1 cellular context compared by ENCODE assay signal in genomic region chr12:57813971-57814771, GRCh38.
TF ChIP-seq lines count a peak whose summit lies in the region.

No MANE protein-coding gene starts in this region.

TF ChIP-seq in HepG2, 621 proteins besides CTCF, POLR2A, EP300 and RAD21 (continued from another document and continues in another):
- no peak for TF ChIP-seq ZNF644 (CRISPR knock-in tag; IDR thresholded peaks at IDR 0.05; ENCODE audit: low read depth)
- no peak for TF ChIP-seq U2AF1 (optimal IDR thresholded peaks at IDR 0.05; ENCODE audit: low read depth, low read length)
- no peak for TF ChIP-seq HNRNPH1 (optimal IDR thresholded peaks at IDR 0.05; ENCODE audit: low read depth, low read length)
- no peak for TF ChIP-seq HOXA9 (CRISPR knock-in tag; IDR thresholded peaks at IDR 0.05; ENCODE audit: borderline replicate concordance)
- TF ChIP-seq ARID5B (CRISPR knock-in tag; IDR thresholded peaks at IDR 0.05), result peak; percentile 66
- TF ChIP-seq ZNF274 (CRISPR knock-in tag; IDR thresholded peaks at IDR 0.05), result no peak
- TF ChIP-seq, protein P1, sequence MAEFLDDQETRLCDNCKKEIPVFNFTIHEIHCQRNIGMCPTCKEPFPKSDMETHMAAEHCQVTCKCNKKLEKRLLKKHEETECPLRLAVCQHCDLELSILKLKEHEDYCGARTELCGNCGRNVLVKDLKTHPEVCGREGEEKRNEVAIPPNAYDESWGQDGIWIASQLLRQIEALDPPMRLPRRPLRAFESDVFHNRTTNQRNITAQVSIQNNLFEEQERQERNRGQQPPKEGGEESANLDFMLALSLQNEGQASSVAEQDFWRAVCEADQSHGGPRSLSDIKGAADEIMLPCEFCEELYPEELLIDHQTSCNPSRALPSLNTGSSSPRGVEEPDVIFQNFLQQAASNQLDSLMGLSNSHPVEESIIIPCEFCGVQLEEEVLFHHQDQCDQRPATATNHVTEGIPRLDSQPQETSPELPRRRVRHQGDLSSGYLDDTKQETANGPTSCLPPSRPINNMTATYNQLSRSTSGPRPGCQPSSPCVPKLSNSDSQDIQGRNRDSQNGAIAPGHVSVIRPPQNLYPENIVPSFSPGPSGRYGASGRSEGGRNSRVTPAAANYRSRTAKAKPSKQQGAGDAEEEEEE (CRISPR knock-in tag; IDR thresholded peaks at IDR 0.05; ENCODE audit: borderline replicate concordance), result no peak
- TF ChIP-seq ZNF672 (CRISPR knock-in tag; IDR thresholded peaks at IDR 0.05), result no peak
- no peak for TF ChIP-seq ZBTB1 (CRISPR knock-in tag; IDR thresholded peaks at IDR 0.05; ENCODE audit: borderline replicate concordance)
- TF ChIP-seq, protein P2, sequence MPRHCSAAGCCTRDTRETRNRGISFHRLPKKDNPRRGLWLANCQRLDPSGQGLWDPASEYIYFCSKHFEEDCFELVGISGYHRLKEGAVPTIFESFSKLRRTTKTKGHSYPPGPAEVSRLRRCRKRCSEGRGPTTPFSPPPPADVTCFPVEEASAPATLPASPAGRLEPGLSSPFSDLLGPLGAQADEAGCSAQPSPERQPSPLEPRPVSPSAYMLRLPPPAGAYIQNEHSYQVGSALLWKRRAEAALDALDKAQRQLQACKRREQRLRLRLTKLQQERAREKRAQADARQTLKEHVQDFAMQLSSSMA (CRISPR knock-in tag; IDR thresholded peaks at IDR 0.05), result no peak
- TF ChIP-seq ATRX (CRISPR knock-in tag; IDR thresholded peaks at IDR 0.05; ENCODE audit: borderline replicate concordance), result no peak
- no peak for TF ChIP-seq NAIF1 (CRISPR knock-in tag; IDR thresholded peaks at IDR 0.05; ENCODE audit: borderline replicate concordance)
- TF ChIP-seq TEAD3 (CRISPR knock-in tag; optimal IDR thresholded peaks at IDR 0.05; ENCODE audit: borderline replicate concordance), result peak; percentile 10
- peak; percentile 62; the same call in 1 of the 2 replicates for TF ChIP-seq NFKBIZ (CRISPR knock-in tag; IDR thresholded peaks at IDR 0.05)
- no peak for TF ChIP-seq GZF1 (CRISPR knock-in tag; IDR thresholded peaks at IDR 0.05)
- 0 out of 2 replicates have a peak, but pooled peaks have one; percentile 38 for TF ChIP-seq MIXL1 (CRISPR knock-in tag; IDR thresholded peaks at IDR 0.05)
- TF ChIP-seq, protein P3, sequence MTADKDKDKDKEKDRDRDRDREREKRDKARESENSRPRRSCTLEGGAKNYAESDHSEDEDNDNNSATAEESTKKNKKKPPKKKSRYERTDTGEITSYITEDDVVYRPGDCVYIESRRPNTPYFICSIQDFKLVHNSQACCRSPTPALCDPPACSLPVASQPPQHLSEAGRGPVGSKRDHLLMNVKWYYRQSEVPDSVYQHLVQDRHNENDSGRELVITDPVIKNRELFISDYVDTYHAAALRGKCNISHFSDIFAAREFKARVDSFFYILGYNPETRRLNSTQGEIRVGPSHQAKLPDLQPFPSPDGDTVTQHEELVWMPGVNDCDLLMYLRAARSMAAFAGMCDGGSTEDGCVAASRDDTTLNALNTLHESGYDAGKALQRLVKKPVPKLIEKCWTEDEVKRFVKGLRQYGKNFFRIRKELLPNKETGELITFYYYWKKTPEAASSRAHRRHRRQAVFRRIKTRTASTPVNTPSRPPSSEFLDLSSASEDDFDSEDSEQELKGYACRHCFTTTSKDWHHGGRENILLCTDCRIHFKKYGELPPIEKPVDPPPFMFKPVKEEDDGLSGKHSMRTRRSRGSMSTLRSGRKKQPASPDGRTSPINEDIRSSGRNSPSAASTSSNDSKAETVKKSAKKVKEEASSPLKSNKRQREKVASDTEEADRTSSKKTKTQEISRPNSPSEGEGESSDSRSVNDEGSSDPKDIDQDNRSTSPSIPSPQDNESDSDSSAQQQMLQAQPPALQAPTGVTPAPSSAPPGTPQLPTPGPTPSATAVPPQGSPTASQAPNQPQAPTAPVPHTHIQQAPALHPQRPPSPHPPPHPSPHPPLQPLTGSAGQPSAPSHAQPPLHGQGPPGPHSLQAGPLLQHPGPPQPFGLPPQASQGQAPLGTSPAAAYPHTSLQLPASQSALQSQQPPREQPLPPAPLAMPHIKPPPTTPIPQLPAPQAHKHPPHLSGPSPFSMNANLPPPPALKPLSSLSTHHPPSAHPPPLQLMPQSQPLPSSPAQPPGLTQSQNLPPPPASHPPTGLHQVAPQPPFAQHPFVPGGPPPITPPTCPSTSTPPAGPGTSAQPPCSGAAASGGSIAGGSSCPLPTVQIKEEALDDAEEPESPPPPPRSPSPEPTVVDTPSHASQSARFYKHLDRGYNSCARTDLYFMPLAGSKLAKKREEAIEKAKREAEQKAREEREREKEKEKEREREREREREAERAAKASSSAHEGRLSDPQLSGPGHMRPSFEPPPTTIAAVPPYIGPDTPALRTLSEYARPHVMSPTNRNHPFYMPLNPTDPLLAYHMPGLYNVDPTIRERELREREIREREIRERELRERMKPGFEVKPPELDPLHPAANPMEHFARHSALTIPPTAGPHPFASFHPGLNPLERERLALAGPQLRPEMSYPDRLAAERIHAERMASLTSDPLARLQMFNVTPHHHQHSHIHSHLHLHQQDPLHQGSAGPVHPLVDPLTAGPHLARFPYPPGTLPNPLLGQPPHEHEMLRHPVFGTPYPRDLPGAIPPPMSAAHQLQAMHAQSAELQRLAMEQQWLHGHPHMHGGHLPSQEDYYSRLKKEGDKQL (CRISPR knock-in tag; IDR thresholded peaks at IDR 0.05; ENCODE audit: low read depth), result no peak
- no peak for TF ChIP-seq ZNF512B (CRISPR knock-in tag; IDR thresholded peaks at IDR 0.05; ENCODE audit: borderline replicate concordance)
- TF ChIP-seq FOXA1 (IDR thresholded peaks at IDR 0.05), result no peak
- TF ChIP-seq FOXA1 (CRISPR knock-in tag; IDR thresholded peaks at IDR 0.05), result no peak
- TF ChIP-seq ZNF543 (CRISPR knock-in tag; IDR thresholded peaks at IDR 0.05), result no peak
- no peak for TF ChIP-seq KDM3A (CRISPR knock-in tag; IDR thresholded peaks at IDR 0.05; ENCODE audit: low read depth)
- TF ChIP-seq ARNT (IDR thresholded peaks at IDR 0.05), result no peak
- peak; percentile 53; the same call in 1 of the 2 replicates for TF ChIP-seq SPEN (CRISPR knock-in tag; IDR thresholded peaks at IDR 0.05; ENCODE audit: low read depth)
- no peak for TF ChIP-seq FOSL1 (CRISPR knock-in tag; IDR thresholded peaks at IDR 0.05; ENCODE audit: borderline replicate concordance)
- TF ChIP-seq ATF7 (IDR thresholded peaks at IDR 0.05), result 0 out of 2 replicates have a peak, but pooled peaks have one; percentile 10
- no peak for TF ChIP-seq ATF7 (CRISPR knock-in tag; IDR thresholded peaks at IDR 0.05)
- TF ChIP-seq ZSCAN25 (CRISPR knock-in tag; IDR thresholded peaks at IDR 0.05), result no peak
- TF ChIP-seq ZSCAN22 (CRISPR knock-in tag; IDR thresholded peaks at IDR 0.05), result no peak
- TF ChIP-seq GATAD2A (CRISPR knock-in tag; IDR thresholded peaks at IDR 0.05), result peak; percentile 73
- no peak for TF ChIP-seq SP1 (IDR thresholded peaks at IDR 0.05)
- TF ChIP-seq SP1 (CRISPR knock-in tag; IDR thresholded peaks at IDR 0.05), result no peak
- TF ChIP-seq, protein P4, sequence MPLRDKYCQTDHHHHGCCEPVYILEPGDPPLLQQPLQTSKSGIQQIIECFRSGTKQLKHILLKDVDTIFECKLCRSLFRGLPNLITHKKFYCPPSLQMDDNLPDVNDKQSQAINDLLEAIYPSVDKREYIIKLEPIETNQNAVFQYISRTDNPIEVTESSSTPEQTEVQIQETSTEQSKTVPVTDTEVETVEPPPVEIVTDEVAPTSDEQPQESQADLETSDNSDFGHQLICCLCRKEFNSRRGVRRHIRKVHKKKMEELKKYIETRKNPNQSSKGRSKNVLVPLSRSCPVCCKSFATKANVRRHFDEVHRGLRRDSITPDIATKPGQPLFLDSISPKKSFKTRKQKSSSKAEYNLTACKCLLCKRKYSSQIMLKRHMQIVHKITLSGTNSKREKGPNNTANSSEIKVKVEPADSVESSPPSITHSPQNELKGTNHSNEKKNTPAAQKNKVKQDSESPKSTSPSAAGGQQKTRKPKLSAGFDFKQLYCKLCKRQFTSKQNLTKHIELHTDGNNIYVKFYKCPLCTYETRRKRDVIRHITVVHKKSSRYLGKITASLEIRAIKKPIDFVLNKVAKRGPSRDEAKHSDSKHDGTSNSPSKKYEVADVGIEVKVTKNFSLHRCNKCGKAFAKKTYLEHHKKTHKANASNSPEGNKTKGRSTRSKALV (CRISPR knock-in tag; IDR thresholded peaks at IDR 0.05), result no peak
- TF ChIP-seq ETV5 (CRISPR knock-in tag; IDR thresholded peaks at IDR 0.05; ENCODE audit: borderline replicate concordance), result peak; percentile 93
- TF ChIP-seq ELK4 (CRISPR knock-in tag; IDR thresholded peaks at IDR 0.05; ENCODE audit: borderline replicate concordance), result no peak
- TF ChIP-seq KDM4B (CRISPR knock-in tag; IDR thresholded peaks at IDR 0.05), result no peak
